ENCODE assay signal across 7 cellular contexts in the genomic region with DNA sequence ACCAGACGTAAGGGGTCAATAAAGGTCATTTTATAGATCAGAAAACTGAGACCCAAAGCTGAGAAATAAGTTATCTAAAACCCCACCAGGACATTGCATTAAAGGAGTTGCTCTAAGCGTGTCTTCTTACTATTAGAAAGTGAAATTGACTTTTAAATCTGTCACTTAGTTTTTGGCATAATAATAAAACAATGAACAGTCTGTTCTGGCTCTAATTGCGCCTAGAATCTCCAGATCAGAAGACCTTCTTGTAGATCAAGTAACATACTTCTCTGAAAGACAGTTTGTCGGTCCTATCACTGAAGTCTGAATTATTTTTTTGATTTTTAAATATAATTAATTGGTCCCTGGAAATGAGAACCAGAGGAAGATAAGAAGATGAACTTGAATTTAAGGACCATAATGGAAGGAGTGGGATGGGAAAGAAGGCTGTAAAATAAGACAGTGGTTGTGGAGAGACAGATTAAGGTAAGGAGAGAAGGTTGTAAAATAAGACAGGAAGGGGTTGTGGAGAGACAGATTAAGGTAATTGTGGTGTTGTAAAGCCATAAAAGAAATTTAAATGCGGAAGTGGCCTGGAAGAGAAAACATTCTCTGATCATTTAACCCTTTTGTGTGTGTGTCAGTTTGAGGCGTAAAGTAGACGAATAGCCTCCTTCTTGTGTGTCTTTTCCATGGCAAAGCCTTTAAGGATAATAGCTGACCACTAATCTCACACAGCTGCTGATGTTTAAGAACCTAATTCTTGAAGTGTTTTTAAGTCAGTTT. TPM values are rescaled to one million over a fixed set of nuclear protein-coding genes. Genes with fewer than 3 reads are reported as not detected.
DNase-seq lines count a peak whose midpoint lies in the region; ATAC-seq and TF ChIP-seq lines count a peak whose summit lies in the region.

No MANE protein-coding gene starts in this region.

- H2AFZ ChIP-seq in smooth muscle cell (ENCODE audit: low read depth) = no peak overlapping the region

- H3K4me1 ChIP-seq in smooth muscle cell (ENCODE audit: low read depth) = peaks cover 70% of the 10 kb centered on the region

- no peak for TF ChIP-seq CTCF in smooth muscle cell (IDR thresholded peaks at IDR 0.05; ENCODE audit: borderline replicate concordance, insufficient read depth, poor library complexity, severe bottlenecking)

- H3K4me2 ChIP-seq in smooth muscle cell = peak overlapping the region; percentile 83

- H3K36me3 ChIP-seq in smooth muscle cell (ENCODE audit: low read depth) = no peaks in the 10 kb centered on the region

- H3K27me3 ChIP-seq in smooth muscle cell (ENCODE audit: low read depth) = no peaks in the 10 kb centered on the region

- H3K9ac ChIP-seq in smooth muscle cell (ENCODE audit: low read depth) = no peak overlapping the region

- no peak overlapping the region for H3K4me3 ChIP-seq in smooth muscle cell

- peaks cover 18% of the 10 kb centered on the region for H3F3A ChIP-seq in smooth muscle cell (ENCODE audit: low read depth)

- H3K27ac ChIP-seq in epithelial cell of prostate (peak overlapping the region; percentile 57), smooth muscle cell (ENCODE audit: low read depth) (peak overlapping the region; percentile 25)

- peaks cover 100% of the 10 kb centered on the region for H4K20me1 ChIP-seq in smooth muscle cell (ENCODE audit: low read depth)

- ATAC-seq in HG02938 (IDR thresholded peaks at IDR 0.05; ENCODE audit: unreplicated experiment) (peak; percentile 7), GM19452 (IDR thresholded peaks at IDR 0.05; ENCODE audit: unreplicated experiment) (no peak), HG03457 (IDR thresholded peaks at IDR 0.05; ENCODE audit: unreplicated experiment) (no peak)

- 33% methylated on average over 7 of the region's 7 CpGs for WGBS in smooth muscle cell (ENCODE audit: low lambda C conversion rate)

- peaks cover 100% of the 10 kb centered on the region for H3K79me2 ChIP-seq in smooth muscle cell (ENCODE audit: low read depth)

- peak; percentile 64 for DNase-seq in OCI-M2 (lab: John Stamatoyannopoulos, UW; ENCODE audit: unreplicated experiment)
- no peak for DNase-seq in epithelial cell of prostate (ENCODE audit: low read depth, low spot score)
- no peak for DNase-seq in smooth muscle cell (lab: John Stamatoyannopoulos, UW; ENCODE audit: unreplicated experiment)
- DNase-seq in NCI-H2171 (lab: John Stamatoyannopoulos, UW) = no peak

- H3K9me3 ChIP-seq in smooth muscle cell (replicated peaks; ENCODE audit: low read depth) = no peaks in the 10 kb centered on the region

RNA-seq across cellular contexts. Expression of a gene that starts 20.0 kb away (rescaled TPM):
- total RNA-seq in smooth muscle cell = 28.6 and 28.9 TPM in 2 replicates
- polyA plus RNA-seq in smooth muscle cell = 17.0 and 23.6 TPM in 2 replicates
